In the genomic region with DNA sequence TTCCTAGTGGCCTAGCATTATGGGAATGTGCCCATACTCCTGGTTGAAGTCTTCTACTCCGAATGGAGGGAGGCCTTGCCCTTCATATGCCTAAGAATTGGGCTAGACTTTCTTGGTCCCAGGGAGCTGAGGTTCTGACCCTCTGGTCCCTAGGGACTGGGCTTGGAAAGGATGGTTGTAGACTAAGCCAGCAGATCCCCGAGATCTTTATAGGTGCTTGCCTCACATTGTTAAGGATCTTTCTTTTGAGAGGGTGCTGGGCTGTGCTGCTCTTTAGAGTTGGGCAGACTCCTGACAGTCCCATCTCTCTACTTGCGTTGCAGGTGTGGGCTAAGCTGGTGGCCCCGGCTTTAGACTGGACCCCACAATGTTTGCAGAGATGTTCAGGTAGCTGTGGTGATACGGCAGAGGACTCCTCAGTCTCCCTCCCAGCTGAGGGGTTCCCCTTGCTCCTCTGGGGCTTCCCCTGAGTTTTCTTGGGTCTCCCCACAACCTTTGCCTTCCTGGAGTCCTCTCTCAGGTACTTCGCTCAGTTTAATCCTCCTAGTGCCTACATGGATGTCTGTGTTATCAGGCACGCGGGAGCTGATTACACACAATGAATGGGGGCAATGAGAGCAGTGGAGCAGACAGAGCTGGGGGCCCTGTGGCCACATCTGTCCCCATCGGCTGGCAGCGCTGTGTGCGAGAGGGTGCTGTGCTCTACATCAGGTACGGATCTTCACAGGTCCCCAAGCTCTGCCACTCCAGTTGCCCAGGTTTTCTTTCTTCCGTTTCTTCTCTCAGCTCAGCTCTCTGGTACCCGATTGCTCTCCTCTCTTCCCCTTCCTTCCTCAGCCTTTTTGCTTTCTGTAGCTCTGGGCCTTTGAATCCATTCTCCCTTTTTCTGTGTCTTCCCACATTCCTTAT, we compare ENCODE assay signal across 1 cellular context.
TF ChIP-seq lines count a peak whose summit lies in the region.

No MANE protein-coding gene starts in this region.

TF ChIP-seq in GM12878, 131 proteins besides CTCF, POLR2A, EP300 and RAD21:
- TF ChIP-seq, protein P1, sequence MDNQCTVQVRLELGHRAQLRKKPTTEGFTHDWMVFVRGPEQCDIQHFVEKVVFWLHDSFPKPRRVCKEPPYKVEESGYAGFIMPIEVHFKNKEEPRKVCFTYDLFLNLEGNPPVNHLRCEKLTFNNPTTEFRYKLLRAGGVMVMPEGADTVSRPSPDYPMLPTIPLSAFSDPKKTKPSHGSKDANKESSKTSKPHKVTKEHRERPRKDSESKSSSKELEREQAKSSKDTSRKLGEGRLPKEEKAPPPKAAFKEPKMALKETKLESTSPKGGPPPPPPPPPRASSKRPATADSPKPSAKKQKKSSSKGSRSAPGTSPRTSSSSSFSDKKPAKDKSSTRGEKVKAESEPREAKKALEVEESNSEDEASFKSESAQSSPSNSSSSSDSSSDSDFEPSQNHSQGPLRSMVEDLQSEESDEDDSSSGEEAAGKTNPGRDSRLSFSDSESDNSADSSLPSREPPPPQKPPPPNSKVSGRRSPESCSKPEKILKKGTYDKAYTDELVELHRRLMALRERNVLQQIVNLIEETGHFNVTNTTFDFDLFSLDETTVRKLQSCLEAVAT (IDR thresholded peaks at IDR 0.05): peak; percentile 78
- 0 out of 2 replicates have a peak, but pooled peaks have one; percentile 25 for TF ChIP-seq LARP7 (IDR thresholded peaks at IDR 0.05)
- no peak for TF ChIP-seq HCFC1 (IDR thresholded peaks at IDR 0.05; ENCODE audit: low read length)
- peak; percentile 81 for TF ChIP-seq MEF2B (IDR thresholded peaks at IDR 0.05; ENCODE audit: partially characterized antibody, poor library complexity, severe bottlenecking)
- TF ChIP-seq, protein P2, sequence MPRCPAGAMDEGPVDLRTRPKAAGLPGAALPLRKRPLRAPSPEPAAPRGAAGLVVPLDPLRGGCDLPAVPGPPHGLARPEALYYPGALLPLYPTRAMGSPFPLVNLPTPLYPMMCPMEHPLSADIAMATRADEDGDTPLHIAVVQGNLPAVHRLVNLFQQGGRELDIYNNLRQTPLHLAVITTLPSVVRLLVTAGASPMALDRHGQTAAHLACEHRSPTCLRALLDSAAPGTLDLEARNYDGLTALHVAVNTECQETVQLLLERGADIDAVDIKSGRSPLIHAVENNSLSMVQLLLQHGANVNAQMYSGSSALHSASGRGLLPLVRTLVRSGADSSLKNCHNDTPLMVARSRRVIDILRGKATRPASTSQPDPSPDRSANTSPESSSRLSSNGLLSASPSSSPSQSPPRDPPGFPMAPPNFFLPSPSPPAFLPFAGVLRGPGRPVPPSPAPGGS (IDR thresholded peaks at IDR 0.05; ENCODE audit: borderline replicate concordance, insufficient read depth, low read depth, low read length, poor library complexity, severe bottlenecking): peak; percentile 18
- no peak for TF ChIP-seq BRCA1 (IDR thresholded peaks at IDR 0.05; ENCODE audit: low read depth, low read length)
TF ChIP-seq in GM12878: peak in this region for 4.
